Comparison of ENCODE assay signal across 15 cellular contexts in the genomic region with DNA sequence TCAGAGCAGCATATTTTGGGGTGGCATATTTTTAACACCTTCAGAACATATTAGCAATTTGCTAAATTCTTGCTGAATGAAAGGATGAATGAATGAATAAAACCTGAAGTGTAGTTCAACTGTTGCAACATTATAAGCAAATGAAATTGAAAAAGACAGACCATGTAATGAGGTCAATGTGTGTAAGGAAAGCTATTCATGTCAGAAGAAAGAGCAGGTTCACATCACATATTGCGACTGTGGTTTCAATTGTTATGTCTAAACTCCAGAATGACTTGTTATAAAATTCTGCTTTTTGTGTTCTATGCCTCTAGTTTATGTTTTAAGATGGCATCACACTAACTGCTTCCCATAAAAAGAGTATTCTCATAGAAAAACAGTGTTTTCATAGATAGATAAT. TPM values are rescaled to one million over a fixed set of nuclear protein-coding genes. Genes with fewer than 3 reads are reported as not detected.
DNase-seq lines count a peak whose midpoint lies in the region; ATAC-seq and TF ChIP-seq lines count a peak whose summit lies in the region.
"Had no signal": no experiment of that assay in that cellular context is flagged by ENCODE, and none has a peak within 500 bp of the region (broad histone marks: within the 10 kb centered on the region; RNA-seq: fewer than 3 reads in every experiment).

No MANE protein-coding gene starts in this region.

- H3K27ac ChIP-seq in thoracic aorta: peak overlapping the region; percentile 40 to 49
- H3K27ac ChIP-seq: A549, GM23248 had no signal

- intact Hi-C loops in MCF 10A (cut with micrococcal nuclease): no loop called here
- intact Hi-C loops in activated T-helper 1 cell treated with anti-CD3 and anti-CD28 coated beads, Interleukin-12 subunit alpha, Interleukin-12 subunit beta, Interleukin-2, Interleukin-4 antibody, amounts not matched to agents 30 ng/mL and 10 ng/mL and 1 ng/mL, durations not matched to agents 14 hours and 24 hours and 36 hours (cut with micrococcal nuclease): no loop called here

- H3K27ac Mint-ChIP-seq in MCF 10A (ENCODE audit: low read depth, unreplicated experiment): peak overlapping the region; percentile 71
- no peak overlapping the region for H3K27ac Mint-ChIP-seq in activated T-helper 1 cell treated with anti-CD3 and anti-CD28 coated beads, Interleukin-12 subunit alpha, Interleukin-12 subunit beta, Interleukin-2, Interleukin-4 antibody, amounts not matched to agents 30 ng/mL and 10 ng/mL and 1 ng/mL, durations not matched to agents 14 hours and 24 hours and 36 hours
- H3K27ac Mint-ChIP-seq: CD14-positive monocyte; CD8-positive, alpha-beta memory T cell had no signal

- DNase-seq in adipocyte (ENCODE audit: low read depth) (peak; percentile 52), MCF 10A (ENCODE audit: unreplicated experiment) (no peak), fibroblast of gingiva (ENCODE audit: low read depth) (peak; percentile 17), thoracic aorta (ENCODE audit: low spot score) (no peak), iPS-NIHi11 (ENCODE audit: low spot score) (no peak), SHP77 treated with DMSO at 0.1 percent for 48 hours (lab: John Stamatoyannopoulos, UW) (no peak)
- no peak for DNase-seq in activated T-helper 1 cell treated with anti-CD3 and anti-CD28 coated beads, Interleukin-12 subunit alpha, Interleukin-12 subunit beta, Interleukin-2, Interleukin-4 antibody, amounts not matched to agents 30 ng/mL and 10 ng/mL and 1 ng/mL, durations not matched to agents 14 hours and 24 hours and 36 hours (ENCODE audit: low spot score)
- DNase-seq: Caco-2; CD8-positive, alpha-beta memory T cell; DMS53; GF-D8; H7 had no signal

- TF ChIP-seq CTCF in MCF 10A (IDR thresholded peaks at IDR 0.05; ENCODE audit: unreplicated experiment) (no peak), thoracic aorta (IDR thresholded peaks at IDR 0.05) (no peak)

- BruUV-seq in MCF 10A (replicated peaks; lab: Mats Ljungman, UMichigan): no TSS peak

- CTCF ChIA-PET in MCF 10A (lab: Yijun Ruan, JAX): no interaction called here

- POLR2A ChIA-PET in MCF 10A (lab: Yijun Ruan, JAX): interaction anchor here (0.5 kb wide), 1 partner anchor 114 kb away, joined by 4 read pairs; no protein-coding TSS in a partner anchor

- no peak overlapping the region for H3K9ac ChIP-seq in adipocyte (ENCODE audit: low read length)
- H3K9ac ChIP-seq: GM23248 had no signal

- ATAC-seq in thoracic aorta (ENCODE audit: insufficient number of reproducible peaks, low FRiP score, low read depth): no peak
- ATAC-seq: A549 had no signal

- no peaks in the 10 kb centered on the region for H3K36me3 Mint-ChIP-seq in MCF 10A (ENCODE audit: insufficient read depth, unreplicated experiment)
- H3K36me3 Mint-ChIP-seq in activated T-helper 1 cell treated with anti-CD3 and anti-CD28 coated beads, Interleukin-12 subunit alpha, Interleukin-12 subunit beta, Interleukin-2, Interleukin-4 antibody, amounts not matched to agents 30 ng/mL and 10 ng/mL and 1 ng/mL, durations not matched to agents 14 hours and 24 hours and 36 hours (ENCODE audit: low read depth): no peaks in the 10 kb centered on the region
- H3K36me3 Mint-ChIP-seq: CD14-positive monocyte; CD8-positive, alpha-beta memory T cell had no signal

- peaks cover 18% of the 10 kb centered on the region for H3K4me1 ChIP-seq in adipocyte (ENCODE audit: control insufficient read depth, insufficient read depth, low read length)
- peaks cover 0 to 12% of the 10 kb centered on the region in 2 donors for H3K4me1 ChIP-seq in thoracic aorta (ENCODE audit: control insufficient read depth in 1 of 2, low read depth in 2 of 2)
- H3K4me1 ChIP-seq: A549, Caco-2 had no signal

- peaks cover 21% of the 10 kb centered on the region for H3K4me1 Mint-ChIP-seq in MCF 10A (ENCODE audit: insufficient read depth, unreplicated experiment)
- H3K4me1 Mint-ChIP-seq in activated T-helper 1 cell treated with anti-CD3 and anti-CD28 coated beads, Interleukin-12 subunit alpha, Interleukin-12 subunit beta, Interleukin-2, Interleukin-4 antibody, amounts not matched to agents 30 ng/mL and 10 ng/mL and 1 ng/mL, durations not matched to agents 14 hours and 24 hours and 36 hours (ENCODE audit: low read depth): no peaks in the 10 kb centered on the region
- H3K4me1 Mint-ChIP-seq: CD14-positive monocyte; CD8-positive, alpha-beta memory T cell had no signal

- H3K27me3 ChIP-seq in adipocyte (replicated peaks; ENCODE audit: control insufficient read depth, insufficient read depth, low read length) (no peaks in the 10 kb centered on the region), thoracic aorta (replicated peaks; ENCODE audit: insufficient read depth) (no peaks in the 10 kb centered on the region)

- H3K36me3 ChIP-seq in adipocyte (ENCODE audit: control insufficient read depth, insufficient read depth, low read length, severe bottlenecking): no peaks in the 10 kb centered on the region
- no peaks in the 10 kb centered on the region for H3K36me3 ChIP-seq in thoracic aorta

- no peak overlapping the region for H3K4me3 Mint-ChIP-seq in MCF 10A (ENCODE audit: unreplicated experiment)
- no peak overlapping the region for H3K4me3 Mint-ChIP-seq in activated T-helper 1 cell treated with anti-CD3 and anti-CD28 coated beads, Interleukin-12 subunit alpha, Interleukin-12 subunit beta, Interleukin-2, Interleukin-4 antibody, amounts not matched to agents 30 ng/mL and 10 ng/mL and 1 ng/mL, durations not matched to agents 14 hours and 24 hours and 36 hours
- H3K4me3 Mint-ChIP-seq: CD14-positive monocyte; CD8-positive, alpha-beta memory T cell had no signal

- H3K9me3 Mint-ChIP-seq in MCF 10A (ENCODE audit: unreplicated experiment): no peaks in the 10 kb centered on the region
- H3K9me3 Mint-ChIP-seq in activated T-helper 1 cell treated with anti-CD3 and anti-CD28 coated beads, Interleukin-12 subunit alpha, Interleukin-12 subunit beta, Interleukin-2, Interleukin-4 antibody, amounts not matched to agents 30 ng/mL and 10 ng/mL and 1 ng/mL, durations not matched to agents 14 hours and 24 hours and 36 hours: no peaks in the 10 kb centered on the region

- H3K27me3 Mint-ChIP-seq in MCF 10A (ENCODE audit: insufficient read depth, unreplicated experiment): no peaks in the 10 kb centered on the region
- H3K27me3 Mint-ChIP-seq in activated T-helper 1 cell treated with anti-CD3 and anti-CD28 coated beads, Interleukin-12 subunit alpha, Interleukin-12 subunit beta, Interleukin-2, Interleukin-4 antibody, amounts not matched to agents 30 ng/mL and 10 ng/mL and 1 ng/mL, durations not matched to agents 14 hours and 24 hours and 36 hours (ENCODE audit: insufficient read depth): peaks cover 2% of the 10 kb centered on the region

- no peak overlapping the region for H3K4me3 ChIP-seq in adipocyte (ENCODE audit: low read length)
- H3K4me3 ChIP-seq in thoracic aorta: no peak overlapping the region
- H3K4me3 ChIP-seq: A549, GM23248 had no signal

- H3K9me3 ChIP-seq in adipocyte (ENCODE audit: control insufficient read depth, low read length) (no peaks in the 10 kb centered on the region), thoracic aorta (no peaks in the 10 kb centered on the region)
- H3K9me3 ChIP-seq: A549, Caco-2 had no signal

RNA-seq across cellular contexts. Expression of gene DSPP, which starts 32.9 kb away (rescaled TPM):
- total RNA-seq in MCF 10A (2022) (not detected in 2 replicates), thoracic aorta (not detected)
- not detected in 2 replicates for total RNA-seq in activated T-helper 1 cell treated with anti-CD3 and anti-CD28 coated beads, Interleukin-12 subunit alpha, Interleukin-12 subunit beta, Interleukin-2, Interleukin-4 antibody, amounts not matched to agents 30 ng/mL and 10 ng/mL and 1 ng/mL, durations not matched to agents 14 hours and 24 hours and 36 hours
- total RNA-seq: Caco-2; CD8-positive, alpha-beta memory T cell; GM23248; H7 had no signal

RNA-seq across cellular contexts. Expression of gene SPARCL1, which starts 46.2 kb away (rescaled TPM):
- total RNA-seq in MCF 10A (2022) (not detected in 2 replicates), thoracic aorta (1,000 to 10,000 TPM; 1,225 to 2,315 TPM)
- not detected in 2 replicates for total RNA-seq in activated T-helper 1 cell treated with anti-CD3 and anti-CD28 coated beads, Interleukin-12 subunit alpha, Interleukin-12 subunit beta, Interleukin-2, Interleukin-4 antibody, amounts not matched to agents 30 ng/mL and 10 ng/mL and 1 ng/mL, durations not matched to agents 14 hours and 24 hours and 36 hours
- total RNA-seq: CD8-positive, alpha-beta memory T cell; GM23248 had no signal

Comparison
In these comparisons a context has a peak if more than half of its experiments do, and no peak if none do; other contexts are left out.
1. DNase-seq: peak in adipocyte (single experiment) and fibroblast of gingiva (single experiment); none in MCF 10A (single experiment), thoracic aorta (single experiment), iPS-NIHi11 (single experiment), SHP77 treated with DMSO at 0.1 percent for 48 hours (single experiment) and activated T-helper 1 cell treated with anti-CD3 and anti-CD28 coated beads, Interleukin-12 subunit alpha, Interleukin-12 subunit beta, Interleukin-2, Interleukin-4 antibody, amounts not matched to agents 30 ng/mL and 10 ng/mL and 1 ng/mL, durations not matched to agents 14 hours and 24 hours and 36 hours (single experiment).
2. RNA of gene SPARCL1, which starts 46.2 kb away (total RNA-seq): 1,225 to 2,315 TPM in thoracic aorta; not detected in MCF 10A and not detected in activated T-helper 1 cell treated with anti-CD3 and anti-CD28 coated beads, Interleukin-12 subunit alpha, Interleukin-12 subunit beta, Interleukin-2, Interleukin-4 antibody, amounts not matched to agents 30 ng/mL and 10 ng/mL and 1 ng/mL, durations not matched to agents 14 hours and 24 hours and 36 hours; every median in the first group is over 1,000 times any median in the second.